Comparison of ENCODE assay signal across 25 cellular contexts in the genomic region with DNA sequence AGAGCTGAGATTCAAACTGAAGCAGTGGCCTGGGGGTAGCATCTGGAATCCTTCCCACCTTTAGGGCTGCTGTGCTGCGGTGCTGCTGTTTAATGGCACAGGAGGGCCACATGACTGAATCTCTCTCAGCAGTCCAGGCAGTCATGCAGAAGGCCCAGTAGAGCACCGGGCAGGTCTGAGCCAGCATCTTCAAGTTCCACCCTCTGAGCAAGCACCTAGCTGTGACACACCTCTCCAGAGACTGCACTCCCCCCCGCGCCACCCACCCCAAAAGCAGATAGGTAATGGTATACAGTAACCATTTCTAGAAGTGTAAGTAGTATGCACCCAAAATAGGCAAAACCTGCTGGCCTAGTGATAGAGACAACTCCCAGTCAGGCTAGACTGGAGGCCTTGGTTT. TPM values are rescaled to one million over a fixed set of nuclear protein-coding genes. Genes with fewer than 3 reads are reported as not detected.
"Had no signal": no experiment of that assay in that cellular context is flagged by ENCODE, and none has a peak within 500 bp of the region (broad histone marks: within the 10 kb centered on the region; RNA-seq: fewer than 3 reads in every experiment).

No MANE protein-coding gene starts in this region.

- H3K9me3 ChIP-seq: ascending aorta, body of pancreas had no signal

- ATAC-seq: activated CD8-positive, alpha-beta memory T cell treated with anti-CD3 and anti-CD28 coated beads, Interleukin-2, amount 10 ng/mL, durations not matched to agents 7 days and 5 days; activated naive CD4-positive, alpha-beta T cell treated with anti-CD3 and anti-CD28 coated beads, Interleukin-2, amount 50 U/mL, for 72 hours; activated naive CD8-positive, alpha-beta T cell treated with anti-CD3 and anti-CD28 coated beads, Interleukin-2, amount 50 U/mL, for 24 hours; activated T-cell treated with anti-CD3 and anti-CD28 coated beads, Interleukin-2, amount 50 U/mL, for 4 hours; body of pancreas; PC-3 had no signal

- H3K4me3 ChIP-seq: ascending aorta, body of pancreas had no signal

- FAIRE-seq: bronchial epithelial cell, RCC 7860, TTC549 had no signal

- DNase-seq: activated CD4-positive, CD25-positive, alpha-beta regulatory T cell; activated CD8-positive, alpha-beta memory T cell treated with anti-CD3 and anti-CD28 coated beads, Interleukin-2, amount 10 ng/mL, durations not matched to agents 7 days and 5 days; activated effector memory CD4-positive, alpha-beta T cell treated with anti-CD3 and anti-CD28 coated beads, Interleukin-2, amount 50 U/mL, for 16 hours; activated naive CD4-positive, alpha-beta T cell treated with Interleukin-2 at 50 U/mL for 16 hours; activated naive CD8-positive, alpha-beta T cell treated with anti-CD3 and anti-CD28 coated beads, Interleukin-2, amount 50 U/mL, for 24 hours; activated T-cell treated with anti-CD3 and anti-CD28 coated beads, Interleukin-2, amount 50 U/mL, for 4 hours; amniotic stem cell; body of pancreas; central memory CD4-positive, alpha-beta T cell; MM.1S; NCI-H1105 treated with DMSO at 0.1 percent for 48 hours; NCI-H1436 treated with DMSO at 0.1 percent for 48 hours; NCI-H187; NCI-H2081 treated with DMSO at 0.1 percent for 48 hours; NCI-H446; NCI-H524; PC-3; SHP77 treated with DMSO at 0.1 percent for 48 hours; T-helper 9 cell had no signal

- H3K4me1 ChIP-seq: body of pancreas had no signal

- H3K36me3 ChIP-seq: ascending aorta had no signal

- H3K27ac ChIP-seq: ascending aorta, body of pancreas had no signal

- H3K27me3 ChIP-seq: ascending aorta, body of pancreas had no signal

RNA-seq across cellular contexts. Expression of gene IL4, which starts 8.2 kb away (rescaled TPM):
- total RNA-seq: activated naive CD4-positive, alpha-beta T cell treated with anti-CD3 and anti-CD28 coated beads, Interleukin-2, amount 50 U/mL, for 72 hours; ascending aorta; body of pancreas; bronchial epithelial cell; PC-3; SK-MEL-5 had no signal

RNA-seq across cellular contexts. Expression of gene IL13, which starts 24.0 kb away (rescaled TPM):
- total RNA-seq: ascending aorta, body of pancreas, bronchial epithelial cell, PC-3, SK-MEL-5 had no signal
